In the genomic region with DNA sequence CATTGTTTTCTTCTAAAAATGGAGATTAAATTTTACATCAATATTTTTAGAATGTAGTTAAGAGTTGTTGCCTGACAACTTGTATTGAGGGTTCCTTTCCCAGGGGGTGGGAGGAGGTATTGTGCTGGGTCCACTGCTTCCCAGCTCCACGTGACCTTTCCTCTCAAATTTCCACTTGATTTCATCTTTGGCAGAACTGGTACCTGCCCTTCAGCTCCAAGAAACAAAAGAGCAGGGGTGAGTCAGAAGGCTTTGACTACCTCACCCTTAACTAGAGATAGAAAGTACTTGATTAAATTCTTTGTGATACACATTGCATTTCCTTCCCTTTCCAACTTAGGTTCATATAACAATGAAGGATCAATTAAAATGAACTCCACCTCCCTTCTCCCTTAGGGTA, we compare ENCODE assay signal across 8 cellular contexts. TPM values are rescaled to one million over a fixed set of nuclear protein-coding genes. Genes with fewer than 3 reads are reported as not detected.
DNase-seq lines count a peak whose midpoint lies in the region; ATAC-seq and TF ChIP-seq lines count a peak whose summit lies in the region.

No MANE protein-coding gene starts in this region.

- H3K4me3 ChIP-seq in liver (ENCODE audit: low read depth in 1 of 3, low read length in 3 of 3) = peak overlapping the region; percentile 31 to 71 (median 67)
- peak overlapping the region in 2 of 4 donors; percentile 65 to 66 for H3K4me3 ChIP-seq in upper lobe of left lung

- DNase-seq in activated naive CD4-positive, alpha-beta T cell treated with anti-CD3 and anti-CD28 coated beads, Interleukin-2, amount 50 U/mL, for 16 hours = no peak
- no peak for DNase-seq in upper lobe of left lung
- no peak for DNase-seq in HuH-7 (ENCODE audit: low spot score)
- no peak for DNase-seq in activated CD4-positive, alpha-beta T cell treated with anti-CD3 and anti-CD28 coated beads for 1 hour

- H3K4me1 ChIP-seq in liver (ENCODE audit: control insufficient read depth in 4 of 4, insufficient read depth in 4 of 4, low read length in 3 of 4) (peaks cover 2 to 14% (median 11%) of the 10 kb centered on the region in 4 donors), upper lobe of left lung (peaks cover 0 to 20% (median 13%) of the 10 kb centered on the region in 4 donors)

- peaks cover 36% of the 10 kb centered on the region for H3K4me1 Mint-ChIP-seq in activated naive CD4-positive, alpha-beta T cell treated with anti-CD3 and anti-CD28 coated beads, Interleukin-2, amount 50 U/mL, for 24 hours
- H3K4me1 Mint-ChIP-seq in brain = peaks cover 88% of the 10 kb centered on the region

- H3K27ac ChIP-seq in liver (ENCODE audit: low read depth in 1 of 2, low read length in 2 of 2) (peak overlapping the region in 1 of 2 donors; percentile 91), upper lobe of left lung (peak overlapping the region in 1 of 4 donors; percentile 91)

- TF ChIP-seq POLR2A in upper lobe of left lung (IDR thresholded peaks at IDR 0.05) = no peak

- no peak for TF ChIP-seq RAD21 in liver (IDR thresholded peaks at IDR 0.05)

- peak overlapping the region; percentile 5 for H3K27ac Mint-ChIP-seq in activated naive CD4-positive, alpha-beta T cell treated with anti-CD3 and anti-CD28 coated beads, Interleukin-2, amount 50 U/mL, for 24 hours
- H3K27ac Mint-ChIP-seq in brain = peak overlapping the region; percentile 98 to 99 (median 99)

- H3K9me3 Mint-ChIP-seq in activated naive CD4-positive, alpha-beta T cell treated with anti-CD3 and anti-CD28 coated beads, Interleukin-2, amount 50 U/mL, for 24 hours = no peaks in the 10 kb centered on the region
- H3K9me3 Mint-ChIP-seq in brain = peaks cover 0 to 10% (median 7%) of the 10 kb centered on the region in 5 experiments

- ATAC-seq in upper lobe of left lung (ENCODE audit: low FRiP score in 2 of 2) (peak; percentile 34 to 51), GM21619 (IDR thresholded peaks at IDR 0.05; ENCODE audit: unreplicated experiment) (no peak)

- H3K9ac ChIP-seq in liver (ENCODE audit: low read depth in 1 of 2, low read length in 2 of 2) = peak overlapping the region; percentile 77 to 92

- TF ChIP-seq CTCF in brain (conservative IDR thresholded peaks at IDR 0.05) = no peak
- no peak for TF ChIP-seq CTCF in liver (IDR thresholded peaks at IDR 0.05; ENCODE audit: low read depth, low read length, missing input control)
- TF ChIP-seq CTCF in upper lobe of left lung (IDR thresholded peaks at IDR 0.05) = no peak

- 50% methylated on average over 1 of the region's 1 CpG for WGBS in liver
- WGBS in upper lobe of left lung, 2 donors = 42 to 46% methylated on average over 1 of the region's 1 CpG

- no peaks in the 10 kb centered on the region for H3K36me3 Mint-ChIP-seq in activated naive CD4-positive, alpha-beta T cell treated with anti-CD3 and anti-CD28 coated beads, Interleukin-2, amount 50 U/mL, for 24 hours
- H3K36me3 Mint-ChIP-seq in brain = peaks cover 35% of the 10 kb centered on the region

- no peaks in the 10 kb centered on the region for H3K27me3 Mint-ChIP-seq in activated naive CD4-positive, alpha-beta T cell treated with anti-CD3 and anti-CD28 coated beads, Interleukin-2, amount 50 U/mL, for 24 hours
- peaks cover 5% of the 10 kb centered on the region for H3K27me3 Mint-ChIP-seq in brain

- H3K4me3 Mint-ChIP-seq in activated naive CD4-positive, alpha-beta T cell treated with anti-CD3 and anti-CD28 coated beads, Interleukin-2, amount 50 U/mL, for 24 hours = peak overlapping the region; percentile 89
- H3K4me3 Mint-ChIP-seq in brain = peak overlapping the region; percentile 90 to 97 (median 95)

- H3K27me3 ChIP-seq in liver (ENCODE audit: control insufficient read depth in 4 of 4, insufficient read depth in 4 of 4, low read length in 3 of 4) (no peaks in the 10 kb centered on the region), upper lobe of left lung (no peaks in the 10 kb centered on the region)

- H3K9me3 ChIP-seq in liver (ENCODE audit: control insufficient read depth in 4 of 4, low read length in 3 of 4) (no peaks in the 10 kb centered on the region), upper lobe of left lung (no peaks in the 10 kb centered on the region)

- H3K36me3 ChIP-seq in liver (ENCODE audit: control insufficient read depth in 4 of 4, insufficient read depth in 3 of 4, low read depth in 1 of 4, low read length in 3 of 4) = no peaks in the 10 kb centered on the region
- no peaks in the 10 kb centered on the region for H3K36me3 ChIP-seq in upper lobe of left lung

- TF ChIP-seq EP300 in upper lobe of left lung (IDR thresholded peaks at IDR 0.05) = no peak

TF ChIP-seq in liver, 16 proteins besides CTCF, POLR2A, EP300 and RAD21:
- TF ChIP-seq, protein P1, sequence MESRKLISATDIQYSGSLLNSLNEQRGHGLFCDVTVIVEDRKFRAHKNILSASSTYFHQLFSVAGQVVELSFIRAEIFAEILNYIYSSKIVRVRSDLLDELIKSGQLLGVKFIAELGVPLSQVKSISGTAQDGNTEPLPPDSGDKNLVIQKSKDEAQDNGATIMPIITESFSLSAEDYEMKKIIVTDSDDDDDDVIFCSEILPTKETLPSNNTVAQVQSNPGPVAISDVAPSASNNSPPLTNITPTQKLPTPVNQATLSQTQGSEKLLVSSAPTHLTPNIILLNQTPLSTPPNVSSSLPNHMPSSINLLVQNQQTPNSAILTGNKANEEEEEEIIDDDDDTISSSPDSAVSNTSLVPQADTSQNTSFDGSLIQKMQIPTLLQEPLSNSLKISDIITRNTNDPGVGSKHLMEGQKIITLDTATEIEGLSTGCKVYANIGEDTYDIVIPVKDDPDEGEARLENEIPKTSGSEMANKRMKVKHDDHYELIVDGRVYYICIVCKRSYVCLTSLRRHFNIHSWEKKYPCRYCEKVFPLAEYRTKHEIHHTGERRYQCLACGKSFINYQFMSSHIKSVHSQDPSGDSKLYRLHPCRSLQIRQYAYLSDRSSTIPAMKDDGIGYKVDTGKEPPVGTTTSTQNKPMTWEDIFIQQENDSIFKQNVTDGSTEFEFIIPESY (IDR thresholded peaks at IDR 0.05) = no peak
- TF ChIP-seq, protein P2, sequence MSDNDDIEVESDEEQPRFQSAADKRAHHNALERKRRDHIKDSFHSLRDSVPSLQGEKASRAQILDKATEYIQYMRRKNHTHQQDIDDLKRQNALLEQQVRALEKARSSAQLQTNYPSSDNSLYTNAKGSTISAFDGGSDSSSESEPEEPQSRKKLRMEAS (IDR thresholded peaks at IDR 0.05) = no peak
- TF ChIP-seq, protein P3, sequence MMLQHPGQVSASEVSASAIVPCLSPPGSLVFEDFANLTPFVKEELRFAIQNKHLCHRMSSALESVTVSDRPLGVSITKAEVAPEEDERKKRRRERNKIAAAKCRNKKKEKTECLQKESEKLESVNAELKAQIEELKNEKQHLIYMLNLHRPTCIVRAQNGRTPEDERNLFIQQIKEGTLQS (IDR thresholded peaks at IDR 0.05) = no peak
- TF ChIP-seq YY1 (IDR thresholded peaks at IDR 0.05) = no peak
- TF ChIP-seq JUND (IDR thresholded peaks at IDR 0.05) = no peak
- no peak for TF ChIP-seq FOXA2 (IDR thresholded peaks at IDR 0.05)
- TF ChIP-seq EGR1 (IDR thresholded peaks at IDR 0.05; ENCODE audit: low read depth in 2 of 2) = no peak
- no peak for TF ChIP-seq TAF1 (conservative IDR thresholded peaks at IDR 0.05)

RNA-seq across cellular contexts. Expression of a gene that starts 19.7 kb away (rescaled TPM):
- polyA plus RNA-seq in brain (ENCODE audit: insufficient read depth, low read depth, low replicate concordance) (17.8 TPM), liver (1 to 10 TPM; 3.4 to 4.4 TPM)
- total RNA-seq in liver (10 to 100 TPM; 13.4 to 15.5 TPM), upper lobe of left lung (10 to 100 TPM; 17.6 to 45.1 (median 30.2) TPM)
